Comparison of ENCODE assay signal across 34 cellular contexts in genomic region chr12:19848426-19848825, GRCh38.
DNase-seq lines count a peak whose midpoint lies in the region; ATAC-seq and TF ChIP-seq lines count a peak whose summit lies in the region.
"Had no signal": no experiment of that assay in that cellular context is flagged by ENCODE, and none has a peak within 500 bp of the region (broad histone marks: within the 10 kb centered on the region; RNA-seq: fewer than 3 reads in every experiment).

No MANE protein-coding gene starts in this region.

- no peak overlapping the region for H3K9ac ChIP-seq in rectal smooth muscle tissue (ENCODE audit: low read length)

- no peak for DNase-seq in Right ventricle myocardium superior
- DNase-seq in cardiac septum (ENCODE audit: low spot score) = no peak
- DNase-seq in left ventricle myocardium inferior = no peak
- no peak for DNase-seq in NCI-H1694 (lab: John Stamatoyannopoulos, UW)
- DNase-seq in NAMALWA (ENCODE audit: low spot score) = no peak
- DNase-seq in activated CD4-positive, CD25-positive, alpha-beta regulatory T cell treated with anti-CD3 and anti-CD28 coated beads, Interleukin-2, amount 50 U/mL, for 72 hours = no peak
- DNase-seq: activated CD4-positive, alpha-beta T cell treated with anti-CD3 and anti-CD28 coated beads for 4 hours; activated CD8-positive, alpha-beta T cell treated with anti-CD3 and anti-CD28 coated beads, Interleukin-2, amount 10 ng/mL, durations not matched to agents 7 days and 5 days; activated naive CD4-positive, alpha-beta T cell treated with anti-CD3 and anti-CD28 coated beads, Interleukin-2, amount 50 U/mL, for 16 hours; amygdala; colonic mucosa; COR-L47; DMS79; effector memory CD8-positive, alpha-beta T cell; head of caudate nucleus; kidney; lower lobe of right lung; mucosa of descending colon; NCI-H1436; NCI-H2081 treated with DMSO at 0.1 percent for 48 hours; NCI-H2227 treated with DMSO at 0.1 percent for 48 hours; nephron progenitor cell; NK-92 treated with Interleukin-12 subunit alpha and Interleukin-12 subunit beta, amount 100 ng/mL, for 24 hours; PC-9; stimulated activated naive CD4-positive, alpha-beta T cell treated with Interleukin-2 at 50 U/mL for 16 hours; testis had no signal

- intact Hi-C loops in Right ventricle myocardium superior (cut with DNase I) (no loop called here), cardiac septum (cut with DNase I) (loop anchor here (5.0 kb wide), 3 partner anchors 44 to 91 kb away; no protein-coding TSS in a partner anchor), left ventricle myocardium inferior (cut with micrococcal nuclease) (no loop called here)

- peak overlapping the region; percentile 92 for H3K27ac ChIP-seq in left ventricle myocardium inferior (replicated peaks)
- H3K27ac ChIP-seq in rectal smooth muscle tissue (ENCODE audit: low read depth, low read length) = peak overlapping the region; percentile 2
- H3K27ac ChIP-seq: 22Rv1, C4-2B, colonic mucosa, lower lobe of right lung, PC-9, VCaP had no signal

- H3K4me3 ChIP-seq in left ventricle myocardium inferior (no peak overlapping the region), rectal smooth muscle tissue (ENCODE audit: low read length) (no peak overlapping the region)
- H3K4me3 ChIP-seq: colonic mucosa, HAP-1, lower lobe of right lung, mucosa of descending colon, ovary, PC-9, skin epidermis, testis had no signal

- H3K27me3 ChIP-seq in left ventricle myocardium inferior (ENCODE audit: low read depth) (no peaks in the 10 kb centered on the region), rectal smooth muscle tissue (ENCODE audit: control insufficient read depth, insufficient read depth, low read length) (no peaks in the 10 kb centered on the region)
- H3K27me3 ChIP-seq: colonic mucosa, ovary, testis had no signal

- no peak for TF ChIP-seq CTCF in left ventricle myocardium inferior (IDR thresholded peaks at IDR 0.05; ENCODE audit: borderline replicate concordance)

- H3K36me3 ChIP-seq in left ventricle myocardium inferior (peaks cover 3% of the 10 kb centered on the region), rectal smooth muscle tissue (ENCODE audit: control insufficient read depth, insufficient read depth, low read length) (no peaks in the 10 kb centered on the region)
- H3K36me3 ChIP-seq: colonic mucosa, HAP-1, lower lobe of right lung, ovary had no signal

- H3K4me1 ChIP-seq in left ventricle myocardium inferior = peaks cover 28% of the 10 kb centered on the region
- peaks cover 13% of the 10 kb centered on the region for H3K4me1 ChIP-seq in rectal smooth muscle tissue (ENCODE audit: control insufficient read depth, insufficient read depth, low read length)
- H3K4me1 ChIP-seq: colonic mucosa, HAP-1, testis had no signal

- ATAC-seq in Right ventricle myocardium superior (ENCODE audit: poor library complexity) (peak; percentile 21), HG03175 (IDR thresholded peaks at IDR 0.05; ENCODE audit: unreplicated experiment) (no peak)
- ATAC-seq: activated CD8-positive, alpha-beta T cell treated with anti-CD3 and anti-CD28 coated beads, Interleukin-2, amount 10 ng/mL, durations not matched to agents 7 days and 5 days; effector memory CD8-positive, alpha-beta T cell had no signal

- H3K9me3 ChIP-seq in left ventricle myocardium inferior (replicated peaks) = peaks cover 23% of the 10 kb centered on the region
- H3K9me3 ChIP-seq: colonic mucosa, HAP-1, lower lobe of right lung, mucosa of descending colon, ovary, testis had no signal
